8 cellular contexts compared by ENCODE assay signal in the genomic region with DNA sequence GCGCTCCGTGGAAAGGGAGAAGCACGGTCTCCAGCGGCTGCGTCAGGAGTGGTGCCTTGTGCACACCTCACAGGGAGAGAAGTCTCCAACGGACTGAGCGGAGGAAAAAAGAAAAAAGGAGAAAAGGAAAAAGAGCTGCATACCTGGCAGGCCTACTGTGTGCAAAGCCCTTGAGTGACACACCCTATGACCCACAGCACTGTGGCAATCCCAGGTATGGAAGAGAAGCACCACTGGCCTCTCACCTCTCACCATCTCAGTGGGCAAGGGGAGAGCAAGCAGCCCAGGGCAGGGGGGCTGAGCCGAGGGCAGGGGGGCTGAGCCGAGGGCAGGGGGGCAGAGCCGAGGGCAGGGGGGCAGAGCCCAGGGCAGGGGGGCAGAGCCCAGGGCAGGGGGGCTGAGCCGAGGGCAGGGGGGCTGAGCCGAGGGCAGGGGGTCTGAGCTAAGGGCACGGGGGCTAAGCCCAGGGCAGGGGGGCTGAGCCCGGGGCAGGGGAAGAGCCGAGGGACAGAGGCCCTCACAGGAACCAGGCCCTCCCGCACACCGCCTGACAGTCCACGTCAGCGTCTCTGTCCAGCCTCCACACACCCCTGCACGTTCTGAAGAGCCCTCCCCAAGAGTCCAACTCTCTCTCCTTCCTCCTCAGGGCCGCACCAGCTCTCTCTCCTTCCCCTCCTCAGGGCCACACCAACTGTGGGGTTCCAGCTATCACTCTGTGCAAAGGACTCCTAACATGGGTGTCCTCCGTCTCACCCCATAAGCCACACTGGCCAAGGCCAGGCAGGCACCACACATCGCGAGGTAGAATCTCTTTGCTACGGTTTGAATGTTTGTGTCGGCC.
DNase-seq lines count a peak whose midpoint lies in the region; ATAC-seq lines count a peak whose summit lies in the region.

No MANE protein-coding gene starts in this region.

- H3K27me3 Mint-ChIP-seq in activated T-cell treated with anti-CD3 and anti-CD28 coated beads, Interleukin-2, amount 50 U/mL, for 72 hours (ENCODE audit: low read depth): no peaks in the 10 kb centered on the region
- H3K27me3 Mint-ChIP-seq in activated naive CD8-positive, alpha-beta T cell: no peaks in the 10 kb centered on the region
- peaks cover 8 to 28% (median 24%) of the 10 kb centered on the region in 3 donors for H3K27me3 Mint-ChIP-seq in immature natural killer cell (ENCODE audit: low read depth in 3 of 3)
- H3K27me3 Mint-ChIP-seq in stimulated activated memory B cell treated with anti-CD40 and anti-IgM and Interleukin-4, amounts not matched to agents 10 μg/mL and 1 μg/mL and 100 μg/mL, for 72 hours: no peaks in the 10 kb centered on the region

- peaks cover 92% of the 10 kb centered on the region for H3K4me1 Mint-ChIP-seq in activated T-cell treated with anti-CD3 and anti-CD28 coated beads, Interleukin-2, amount 50 U/mL, for 72 hours (ENCODE audit: low read depth)
- peaks cover 91% of the 10 kb centered on the region for H3K4me1 Mint-ChIP-seq in activated naive CD8-positive, alpha-beta T cell (ENCODE audit: low read depth)
- peaks cover 88 to 92% of the 10 kb centered on the region in 2 donors for H3K4me1 Mint-ChIP-seq in immature natural killer cell
- H3K4me1 Mint-ChIP-seq in stimulated activated memory B cell treated with anti-CD40 and anti-IgM and Interleukin-4, amounts not matched to agents 10 μg/mL and 1 μg/mL and 100 μg/mL, for 72 hours: peaks cover 95% of the 10 kb centered on the region

- DNase-seq in activated T-cell treated with anti-CD3 and anti-CD28 coated beads, Interleukin-2, amount 50 U/mL, for 72 hours: no peak
- DNase-seq in activated T-cell treated with anti-CD3 and anti-CD28 coated beads for 4 hours (no peak), immature natural killer cell (no peak), NCI-H1092 (lab: John Stamatoyannopoulos, UW) (no peak), hepatic stellate cell (ENCODE audit: low spot score) (no peak)

- peaks cover 3 to 8% of the 10 kb centered on the region in 2 donors for H3K36me3 Mint-ChIP-seq in activated T-cell treated with anti-CD3 and anti-CD28 coated beads, Interleukin-2, amount 50 U/mL, for 72 hours (ENCODE audit: insufficient read depth in 2 of 2)
- peaks cover 3% of the 10 kb centered on the region for H3K36me3 Mint-ChIP-seq in activated naive CD8-positive, alpha-beta T cell
- H3K36me3 Mint-ChIP-seq in immature natural killer cell: peaks cover 0 to 5% (median 4%) of the 10 kb centered on the region in 3 donors
- H3K36me3 Mint-ChIP-seq in stimulated activated memory B cell treated with anti-CD40 and anti-IgM and Interleukin-4, amounts not matched to agents 10 μg/mL and 1 μg/mL and 100 μg/mL, for 72 hours: peaks cover 15% of the 10 kb centered on the region

- H3K27ac Mint-ChIP-seq in activated T-cell treated with anti-CD3 and anti-CD28 coated beads, Interleukin-2, amount 50 U/mL, for 72 hours: peak overlapping the region; percentile 85
- peak overlapping the region; percentile 94 for H3K27ac Mint-ChIP-seq in activated naive CD8-positive, alpha-beta T cell
- H3K27ac Mint-ChIP-seq in immature natural killer cell: peak overlapping the region in 5 of 6 donors; percentile 4 to 65 (median 55)
- peak overlapping the region; percentile 55 for H3K27ac Mint-ChIP-seq in stimulated activated memory B cell treated with anti-CD40 and anti-IgM and Interleukin-4, amounts not matched to agents 10 μg/mL and 1 μg/mL and 100 μg/mL, for 72 hours

- H3K9me3 Mint-ChIP-seq in activated T-cell treated with anti-CD3 and anti-CD28 coated beads, Interleukin-2, amount 50 U/mL, for 72 hours: no peaks in the 10 kb centered on the region
- no peaks in the 10 kb centered on the region for H3K9me3 Mint-ChIP-seq in activated naive CD8-positive, alpha-beta T cell (ENCODE audit: low read depth)
- H3K9me3 Mint-ChIP-seq in immature natural killer cell: no peaks in the 10 kb centered on the region
- no peaks in the 10 kb centered on the region for H3K9me3 Mint-ChIP-seq in stimulated activated memory B cell treated with anti-CD40 and anti-IgM and Interleukin-4, amounts not matched to agents 10 μg/mL and 1 μg/mL and 100 μg/mL, for 72 hours

- H3K4me3 Mint-ChIP-seq in activated T-cell treated with anti-CD3 and anti-CD28 coated beads, Interleukin-2, amount 50 U/mL, for 72 hours: peak overlapping the region; percentile 51 to 73
- H3K4me3 Mint-ChIP-seq in activated naive CD8-positive, alpha-beta T cell: peak overlapping the region; percentile 63
- peak overlapping the region in 2 of 5 donors; percentile 21 to 44 for H3K4me3 Mint-ChIP-seq in immature natural killer cell
- no peak overlapping the region for H3K4me3 Mint-ChIP-seq in stimulated activated memory B cell treated with anti-CD40 and anti-IgM and Interleukin-4, amounts not matched to agents 10 μg/mL and 1 μg/mL and 100 μg/mL, for 72 hours

- ATAC-seq in activated T-cell treated with anti-CD3 and anti-CD28 coated beads, Interleukin-2, amount 50 U/mL, for 72 hours (replicated peaks in 1 of 2): no peak
- no peak for ATAC-seq in stimulated activated memory B cell treated with anti-CD40 and anti-IgM and Interleukin-4, amounts not matched to agents 10 μg/mL and 1 μg/mL and 100 μg/mL, for 72 hours
- ATAC-seq in HG03460 (IDR thresholded peaks at IDR 0.05; ENCODE audit: unreplicated experiment): no peak
